8 cellular contexts compared by ENCODE assay signal in genomic region chr3:192816274-192816853, GRCh38.
DNase-seq lines count a peak whose midpoint lies in the region; ATAC-seq and TF ChIP-seq lines count a peak whose summit lies in the region.

No MANE protein-coding gene starts in this region.

- H2BK5ac ChIP-seq in neuronal stem cell (ENCODE audit: low read length) = no peak overlapping the region

- H3K23ac ChIP-seq in neuronal stem cell (ENCODE audit: low read depth, low read length, poor library complexity) = no peak overlapping the region

- no peaks in the 10 kb centered on the region for H3K79me2 ChIP-seq in DND-41 (ENCODE audit: insufficient read depth, low read length)
- H3K79me2 ChIP-seq in OCI-LY3 (ENCODE audit: low read length) = no peaks in the 10 kb centered on the region

- no peak for DNase-seq in DND-41
- peak; percentile 71 for DNase-seq in KBM-7
- DNase-seq in effector memory CD8-positive, alpha-beta T cell = no peak
- peak; percentile 36 for DNase-seq in neuronal stem cell (ENCODE audit: low spot score)
- no peak for DNase-seq in mucosa of gallbladder (ENCODE audit: low spot score)
- DNase-seq in CD8-positive, alpha-beta T cell = no peak

- no peaks in the 10 kb centered on the region for H3K9me3 Mint-ChIP-seq in effector memory CD8-positive, alpha-beta T cell
- H3K9me3 Mint-ChIP-seq in CD8-positive, alpha-beta T cell = no peaks in the 10 kb centered on the region

- no peak overlapping the region for H3K18ac ChIP-seq in neuronal stem cell (ENCODE audit: low read length)

- H4K91ac ChIP-seq in neuronal stem cell (ENCODE audit: low read depth, low read length, poor library complexity) = no peak overlapping the region

- H3K4me3 ChIP-seq in DND-41 (ENCODE audit: low read depth in 1 of 2, low read length in 2 of 2) = no peak overlapping the region
- no peak overlapping the region for H3K4me3 ChIP-seq in OCI-LY3 (ENCODE audit: low read length)
- H3K4me3 ChIP-seq in neuronal stem cell (ENCODE audit: low read length in 2 of 2) = no peak overlapping the region
- no peak overlapping the region for H3K4me3 ChIP-seq in CD8-positive, alpha-beta T cell (ENCODE audit: low read depth, low read length)

- H3K4me1 Mint-ChIP-seq in effector memory CD8-positive, alpha-beta T cell (ENCODE audit: low read depth in 2 of 2) = peaks cover 0 to 8% of the 10 kb centered on the region in 2 donors
- H3K4me1 Mint-ChIP-seq in CD8-positive, alpha-beta T cell (ENCODE audit: low read depth) = no peaks in the 10 kb centered on the region

- H3K27me3 ChIP-seq in DND-41 (ENCODE audit: insufficient read depth, low read length, poor library complexity) (peaks cover 3% of the 10 kb centered on the region), OCI-LY3 (ENCODE audit: low read depth, low read length) (peaks cover 18% of the 10 kb centered on the region), neuronal stem cell (ENCODE audit: control insufficient read depth in 3 of 3, insufficient read depth in 3 of 3, low read depth in 1 of 3, low read length in 3 of 3) (no peaks in the 10 kb centered on the region)
- no peaks in the 10 kb centered on the region for H3K27me3 ChIP-seq in CD8-positive, alpha-beta T cell (ENCODE audit: insufficient read depth, low read length)

- H2BK12ac ChIP-seq in neuronal stem cell (ENCODE audit: low read length) = no peak overlapping the region

- H3K27ac ChIP-seq in DND-41 (ENCODE audit: low read length) (no peak overlapping the region), OCI-LY3 (ENCODE audit: low read length) (no peak overlapping the region), neuronal stem cell (replicated peaks; ENCODE audit: low read length) (no peak overlapping the region)
- no peak overlapping the region for H3K27ac ChIP-seq in CD8-positive, alpha-beta T cell (ENCODE audit: low read depth, low read length)

- no peak overlapping the region for H3K9ac ChIP-seq in DND-41 (ENCODE audit: low read depth, low read length)
- H3K9ac ChIP-seq in OCI-LY3 (ENCODE audit: low read length) = no peak overlapping the region
- H3K9ac ChIP-seq in neuronal stem cell (ENCODE audit: low read depth, low read length, poor library complexity) = no peak overlapping the region

- no peak overlapping the region for H2BK120ac ChIP-seq in neuronal stem cell (ENCODE audit: low read depth, low read length)

- H4K20me1 ChIP-seq in DND-41 (ENCODE audit: insufficient read depth, low read length) = no peaks in the 10 kb centered on the region
- H4K20me1 ChIP-seq in OCI-LY3 (ENCODE audit: insufficient read depth, low read length) = no peaks in the 10 kb centered on the region

- H2AFZ ChIP-seq in DND-41 (ENCODE audit: low read depth, low read length) (no peak overlapping the region), OCI-LY3 (ENCODE audit: low read depth, low read length) (no peak overlapping the region), neuronal stem cell (ENCODE audit: low read length) (no peak overlapping the region)

- H3K4me2 ChIP-seq in DND-41 (ENCODE audit: insufficient read depth, low read length) = no peak overlapping the region
- H3K4me2 ChIP-seq in OCI-LY3 (ENCODE audit: low read length) = no peak overlapping the region
- no peak overlapping the region for H3K4me2 ChIP-seq in neuronal stem cell (ENCODE audit: insufficient read depth, low read length, poor library complexity, severe bottlenecking)

- no CpG with 5 or more reads among the region's 7 CpGs for WGBS in neuronal stem cell (ENCODE audit: extremely low coverage in 2 of 2, insufficient read length in 2 of 2, insufficient replicate concordance in 1 of 2), 2 donors

- no peak overlapping the region for H3K4ac ChIP-seq in neuronal stem cell (ENCODE audit: low read length)

- no peaks in the 10 kb centered on the region for H3K36me3 ChIP-seq in DND-41 (ENCODE audit: insufficient read depth, low read length)
- H3K36me3 ChIP-seq in OCI-LY3 (replicated peaks; ENCODE audit: low read depth, low read length) = no peaks in the 10 kb centered on the region
- no peaks in the 10 kb centered on the region for H3K36me3 ChIP-seq in neuronal stem cell (replicated peaks in 1 of 2; ENCODE audit: control insufficient read depth in 2 of 2, insufficient read depth in 2 of 2, low read length in 2 of 2)
- no peaks in the 10 kb centered on the region for H3K36me3 ChIP-seq in CD8-positive, alpha-beta T cell (ENCODE audit: insufficient read depth, low read length)

- no peaks in the 10 kb centered on the region for H3K79me1 ChIP-seq in neuronal stem cell (ENCODE audit: low read depth, low read length)

- CTCF ChIA-PET in CD8-positive, alpha-beta T cell (lab: Charles Lee) = interaction anchor here (0.7 to 3.8 kb wide), 6 partner anchors 8 to 259 kb away, joined by 3 to 30 read pairs (median 3); no protein-coding TSS in a partner anchor

- H4K8ac ChIP-seq in neuronal stem cell (ENCODE audit: low read depth, low read length) = no peak overlapping the region

- no peaks in the 10 kb centered on the region for H3K9me3 ChIP-seq in DND-41 (ENCODE audit: insufficient read depth, low read length, severe bottlenecking)
- no peaks in the 10 kb centered on the region for H3K9me3 ChIP-seq in OCI-LY3 (ENCODE audit: insufficient read depth, low read length)
- no peaks in the 10 kb centered on the region for H3K9me3 ChIP-seq in neuronal stem cell (replicated peaks in 1 of 2; ENCODE audit: control insufficient read depth in 2 of 2, insufficient read depth in 1 of 2, low read depth in 1 of 2, low read length in 2 of 2)
- no peaks in the 10 kb centered on the region for H3K9me3 ChIP-seq in CD8-positive, alpha-beta T cell (ENCODE audit: low read length)

- H3K27me3 Mint-ChIP-seq in effector memory CD8-positive, alpha-beta T cell = no peaks in the 10 kb centered on the region
- no peaks in the 10 kb centered on the region for H3K27me3 Mint-ChIP-seq in CD8-positive, alpha-beta T cell (ENCODE audit: low read depth)

- H3K27ac Mint-ChIP-seq in effector memory CD8-positive, alpha-beta T cell = no peak overlapping the region
- H3K27ac Mint-ChIP-seq in CD8-positive, alpha-beta T cell = no peak overlapping the region

- ATAC-seq in DND-41 (ENCODE audit: insufficient read depth, low read depth) (no peak), HG02885 (IDR thresholded peaks at IDR 0.05; ENCODE audit: poor library complexity, unreplicated experiment) (no peak)
- peak; percentile 16 for ATAC-seq in effector memory CD8-positive, alpha-beta T cell (replicated peaks)
- no peak for ATAC-seq in CD8-positive, alpha-beta T cell

- H3K14ac ChIP-seq in neuronal stem cell (ENCODE audit: low read length) = no peak overlapping the region

- H3K4me1 ChIP-seq in DND-41 (ENCODE audit: insufficient read depth, low read length) (no peaks in the 10 kb centered on the region), OCI-LY3 (ENCODE audit: low read length) (peaks cover 16% of the 10 kb centered on the region), neuronal stem cell (ENCODE audit: control insufficient read depth in 2 of 2, insufficient read depth in 1 of 2, low read depth in 1 of 2, low read length in 2 of 2) (peaks cover 0 to 12% of the 10 kb centered on the region in 2 donors)
- H3K4me1 ChIP-seq in CD8-positive, alpha-beta T cell (ENCODE audit: insufficient read depth, low read length) = no peaks in the 10 kb centered on the region

- in situ Hi-C loops in KBM-7 (cut with MboI; ENCODE audit: low pct_unique_long_range_greater_than_20kb, low sequenced_read_pairs) = loop anchor here (25.0 kb wide), 2 partner anchors 221 to 771 kb away; partner anchors contain the start of gene OPA1

- TF ChIP-seq CTCF in DND-41 (IDR thresholded peaks at IDR 0.05; ENCODE audit: borderline replicate concordance, extremely low read depth, low read length, poor library complexity, severe bottlenecking) = peak; percentile 65
- peak; percentile 81 for TF ChIP-seq CTCF in OCI-LY3 (IDR thresholded peaks at IDR 0.05; ENCODE audit: low read depth, low read length)
- TF ChIP-seq CTCF in CD8-positive, alpha-beta T cell (IDR thresholded peaks at IDR 0.05) = no peak

- intact Hi-C loops in CD8-positive, alpha-beta T cell (cut with DNase I, micrococcal nuclease) = loop anchor here (1.0 to 10.0 kb wide), 3 partner anchors 98 to 756 kb away; partner anchors contain the start of gene MB21D2 (in 1 of the 2)

- POLR2A ChIA-PET in CD8-positive, alpha-beta T cell (lab: Charles Lee) = no interaction called here

- no peak overlapping the region for H3K4me3 Mint-ChIP-seq in effector memory CD8-positive, alpha-beta T cell
- H3K4me3 Mint-ChIP-seq in CD8-positive, alpha-beta T cell = no peak overlapping the region

- no peak overlapping the region for H2AK5ac ChIP-seq in neuronal stem cell (ENCODE audit: low read depth, low read length)

- H2BK15ac ChIP-seq in neuronal stem cell (ENCODE audit: low read length) = no peak overlapping the region

- H3K36me3 Mint-ChIP-seq in effector memory CD8-positive, alpha-beta T cell (ENCODE audit: insufficient read depth) = peaks cover 7% of the 10 kb centered on the region
- H3K36me3 Mint-ChIP-seq in CD8-positive, alpha-beta T cell = no peaks in the 10 kb centered on the region

Comparison
In these comparisons a context has a peak if more than half of its experiments do, and no peak if none do; other contexts are left out.
1. DNase-seq: peak in KBM-7 (single experiment) and neuronal stem cell (single experiment); none in DND-41 (single experiment), effector memory CD8-positive, alpha-beta T cell (0 of 3), mucosa of gallbladder (single experiment) and CD8-positive, alpha-beta T cell (0 of 7).